In the genomic region with DNA sequence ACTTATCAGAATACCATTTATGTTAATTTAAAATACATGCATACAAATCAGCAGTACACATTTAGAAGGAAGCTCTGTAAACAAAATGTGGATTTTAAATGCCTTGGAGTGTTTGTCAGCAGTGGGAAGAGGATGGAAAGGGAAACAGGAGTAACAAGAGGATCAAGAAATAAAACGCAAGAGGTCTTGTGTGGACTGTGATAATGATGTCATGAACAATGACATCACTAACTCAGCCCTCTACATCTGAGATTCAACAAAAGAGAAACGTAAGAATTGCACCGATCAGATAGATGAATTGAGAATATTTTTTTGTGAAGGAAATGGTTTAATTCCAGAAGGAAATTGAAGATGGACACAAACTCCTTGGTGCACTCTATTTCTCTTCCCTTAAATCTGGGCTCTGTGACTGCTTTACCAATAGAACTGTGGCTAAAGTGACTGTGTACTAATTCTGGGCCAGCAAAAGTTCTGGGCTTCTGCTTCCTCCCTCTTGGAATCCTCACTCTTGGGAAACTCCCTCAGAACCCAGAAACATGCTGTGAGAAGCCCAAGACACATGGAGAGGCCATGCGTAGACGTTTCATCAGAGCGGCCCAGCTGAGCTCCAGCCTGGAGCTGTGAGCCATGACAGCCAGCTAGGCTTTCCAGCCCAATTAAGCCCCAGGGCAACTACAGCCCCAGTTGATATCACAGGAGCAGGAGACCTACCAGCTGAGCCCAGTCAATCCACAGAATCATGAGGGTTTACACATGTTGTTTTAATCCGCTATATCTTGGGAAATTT, we compare ENCODE assay signal across 1 cellular context.
TF ChIP-seq lines count a peak whose summit lies in the region.

No MANE protein-coding gene starts in this region.

TF ChIP-seq in HepG2, 621 proteins besides CTCF, POLR2A, EP300 and RAD21 (continued from another document):
- TF ChIP-seq SRF (IDR thresholded peaks at IDR 0.05; ENCODE audit: low read depth, low read length) (no peak), ATF7 (IDR thresholded peaks at IDR 0.05) (peak; percentile 88), ATF7 (CRISPR knock-in tag; IDR thresholded peaks at IDR 0.05) (no peak), ERF (CRISPR knock-in tag; IDR thresholded peaks at IDR 0.05) (no peak), ARID2 (CRISPR knock-in tag; IDR thresholded peaks at IDR 0.05; ENCODE audit: borderline replicate concordance) (no peak), GABPB1 (CRISPR knock-in tag; IDR thresholded peaks at IDR 0.05) (no peak), CREB1 (IDR thresholded peaks at IDR 0.05) (peak; percentile 74), CREB1 (CRISPR knock-in tag; IDR thresholded peaks at IDR 0.05) (no peak), ZNF34 (CRISPR knock-in tag; IDR thresholded peaks at IDR 0.05; ENCODE audit: borderline replicate concordance) (no peak)
- TF ChIP-seq, protein P1, sequence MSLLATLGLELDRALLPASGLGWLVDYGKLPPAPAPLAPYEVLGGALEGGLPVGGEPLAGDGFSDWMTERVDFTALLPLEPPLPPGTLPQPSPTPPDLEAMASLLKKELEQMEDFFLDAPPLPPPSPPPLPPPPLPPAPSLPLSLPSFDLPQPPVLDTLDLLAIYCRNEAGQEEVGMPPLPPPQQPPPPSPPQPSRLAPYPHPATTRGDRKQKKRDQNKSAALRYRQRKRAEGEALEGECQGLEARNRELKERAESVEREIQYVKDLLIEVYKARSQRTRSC (CRISPR knock-in tag; IDR thresholded peaks at IDR 0.05; ENCODE audit: low read depth) = no peak
- TF ChIP-seq, protein P2, sequence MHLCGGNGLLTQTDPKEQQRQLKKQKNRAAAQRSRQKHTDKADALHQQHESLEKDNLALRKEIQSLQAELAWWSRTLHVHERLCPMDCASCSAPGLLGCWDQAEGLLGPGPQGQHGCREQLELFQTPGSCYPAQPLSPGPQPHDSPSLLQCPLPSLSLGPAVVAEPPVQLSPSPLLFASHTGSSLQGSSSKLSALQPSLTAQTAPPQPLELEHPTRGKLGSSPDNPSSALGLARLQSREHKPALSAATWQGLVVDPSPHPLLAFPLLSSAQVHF (CRISPR knock-in tag; IDR thresholded peaks at IDR 0.05) = no peak
- TF ChIP-seq, protein P3, sequence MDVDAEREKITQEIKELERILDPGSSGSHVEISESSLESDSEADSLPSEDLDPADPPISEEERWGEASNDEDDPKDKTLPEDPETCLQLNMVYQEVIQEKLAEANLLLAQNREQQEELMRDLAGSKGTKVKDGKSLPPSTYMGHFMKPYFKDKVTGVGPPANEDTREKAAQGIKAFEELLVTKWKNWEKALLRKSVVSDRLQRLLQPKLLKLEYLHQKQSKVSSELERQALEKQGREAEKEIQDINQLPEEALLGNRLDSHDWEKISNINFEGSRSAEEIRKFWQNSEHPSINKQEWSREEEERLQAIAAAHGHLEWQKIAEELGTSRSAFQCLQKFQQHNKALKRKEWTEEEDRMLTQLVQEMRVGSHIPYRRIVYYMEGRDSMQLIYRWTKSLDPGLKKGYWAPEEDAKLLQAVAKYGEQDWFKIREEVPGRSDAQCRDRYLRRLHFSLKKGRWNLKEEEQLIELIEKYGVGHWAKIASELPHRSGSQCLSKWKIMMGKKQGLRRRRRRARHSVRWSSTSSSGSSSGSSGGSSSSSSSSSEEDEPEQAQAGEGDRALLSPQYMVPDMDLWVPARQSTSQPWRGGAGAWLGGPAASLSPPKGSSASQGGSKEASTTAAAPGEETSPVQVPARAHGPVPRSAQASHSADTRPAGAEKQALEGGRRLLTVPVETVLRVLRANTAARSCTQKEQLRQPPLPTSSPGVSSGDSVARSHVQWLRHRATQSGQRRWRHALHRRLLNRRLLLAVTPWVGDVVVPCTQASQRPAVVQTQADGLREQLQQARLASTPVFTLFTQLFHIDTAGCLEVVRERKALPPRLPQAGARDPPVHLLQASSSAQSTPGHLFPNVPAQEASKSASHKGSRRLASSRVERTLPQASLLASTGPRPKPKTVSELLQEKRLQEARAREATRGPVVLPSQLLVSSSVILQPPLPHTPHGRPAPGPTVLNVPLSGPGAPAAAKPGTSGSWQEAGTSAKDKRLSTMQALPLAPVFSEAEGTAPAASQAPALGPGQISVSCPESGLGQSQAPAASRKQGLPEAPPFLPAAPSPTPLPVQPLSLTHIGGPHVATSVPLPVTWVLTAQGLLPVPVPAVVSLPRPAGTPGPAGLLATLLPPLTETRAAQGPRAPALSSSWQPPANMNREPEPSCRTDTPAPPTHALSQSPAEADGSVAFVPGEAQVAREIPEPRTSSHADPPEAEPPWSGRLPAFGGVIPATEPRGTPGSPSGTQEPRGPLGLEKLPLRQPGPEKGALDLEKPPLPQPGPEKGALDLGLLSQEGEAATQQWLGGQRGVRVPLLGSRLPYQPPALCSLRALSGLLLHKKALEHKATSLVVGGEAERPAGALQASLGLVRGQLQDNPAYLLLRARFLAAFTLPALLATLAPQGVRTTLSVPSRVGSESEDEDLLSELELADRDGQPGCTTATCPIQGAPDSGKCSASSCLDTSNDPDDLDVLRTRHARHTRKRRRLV (CRISPR knock-in tag; IDR thresholded peaks at IDR 0.05) = no peak
- TF ChIP-seq, protein P4, sequence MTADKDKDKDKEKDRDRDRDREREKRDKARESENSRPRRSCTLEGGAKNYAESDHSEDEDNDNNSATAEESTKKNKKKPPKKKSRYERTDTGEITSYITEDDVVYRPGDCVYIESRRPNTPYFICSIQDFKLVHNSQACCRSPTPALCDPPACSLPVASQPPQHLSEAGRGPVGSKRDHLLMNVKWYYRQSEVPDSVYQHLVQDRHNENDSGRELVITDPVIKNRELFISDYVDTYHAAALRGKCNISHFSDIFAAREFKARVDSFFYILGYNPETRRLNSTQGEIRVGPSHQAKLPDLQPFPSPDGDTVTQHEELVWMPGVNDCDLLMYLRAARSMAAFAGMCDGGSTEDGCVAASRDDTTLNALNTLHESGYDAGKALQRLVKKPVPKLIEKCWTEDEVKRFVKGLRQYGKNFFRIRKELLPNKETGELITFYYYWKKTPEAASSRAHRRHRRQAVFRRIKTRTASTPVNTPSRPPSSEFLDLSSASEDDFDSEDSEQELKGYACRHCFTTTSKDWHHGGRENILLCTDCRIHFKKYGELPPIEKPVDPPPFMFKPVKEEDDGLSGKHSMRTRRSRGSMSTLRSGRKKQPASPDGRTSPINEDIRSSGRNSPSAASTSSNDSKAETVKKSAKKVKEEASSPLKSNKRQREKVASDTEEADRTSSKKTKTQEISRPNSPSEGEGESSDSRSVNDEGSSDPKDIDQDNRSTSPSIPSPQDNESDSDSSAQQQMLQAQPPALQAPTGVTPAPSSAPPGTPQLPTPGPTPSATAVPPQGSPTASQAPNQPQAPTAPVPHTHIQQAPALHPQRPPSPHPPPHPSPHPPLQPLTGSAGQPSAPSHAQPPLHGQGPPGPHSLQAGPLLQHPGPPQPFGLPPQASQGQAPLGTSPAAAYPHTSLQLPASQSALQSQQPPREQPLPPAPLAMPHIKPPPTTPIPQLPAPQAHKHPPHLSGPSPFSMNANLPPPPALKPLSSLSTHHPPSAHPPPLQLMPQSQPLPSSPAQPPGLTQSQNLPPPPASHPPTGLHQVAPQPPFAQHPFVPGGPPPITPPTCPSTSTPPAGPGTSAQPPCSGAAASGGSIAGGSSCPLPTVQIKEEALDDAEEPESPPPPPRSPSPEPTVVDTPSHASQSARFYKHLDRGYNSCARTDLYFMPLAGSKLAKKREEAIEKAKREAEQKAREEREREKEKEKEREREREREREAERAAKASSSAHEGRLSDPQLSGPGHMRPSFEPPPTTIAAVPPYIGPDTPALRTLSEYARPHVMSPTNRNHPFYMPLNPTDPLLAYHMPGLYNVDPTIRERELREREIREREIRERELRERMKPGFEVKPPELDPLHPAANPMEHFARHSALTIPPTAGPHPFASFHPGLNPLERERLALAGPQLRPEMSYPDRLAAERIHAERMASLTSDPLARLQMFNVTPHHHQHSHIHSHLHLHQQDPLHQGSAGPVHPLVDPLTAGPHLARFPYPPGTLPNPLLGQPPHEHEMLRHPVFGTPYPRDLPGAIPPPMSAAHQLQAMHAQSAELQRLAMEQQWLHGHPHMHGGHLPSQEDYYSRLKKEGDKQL (CRISPR knock-in tag; IDR thresholded peaks at IDR 0.05; ENCODE audit: low read depth) = no peak
- TF ChIP-seq, protein P5, sequence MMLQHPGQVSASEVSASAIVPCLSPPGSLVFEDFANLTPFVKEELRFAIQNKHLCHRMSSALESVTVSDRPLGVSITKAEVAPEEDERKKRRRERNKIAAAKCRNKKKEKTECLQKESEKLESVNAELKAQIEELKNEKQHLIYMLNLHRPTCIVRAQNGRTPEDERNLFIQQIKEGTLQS (CRISPR knock-in tag; IDR thresholded peaks at IDR 0.05) = no peak
